17 cellular contexts compared by ENCODE assay signal in genomic region chr15:90364251-90364650, GRCh38. TPM values are rescaled to one million over a fixed set of nuclear protein-coding genes. Genes with fewer than 3 reads are reported as not detected.
A peak's percentile ranks its signal among the peaks of the same experiment; 100 is the strongest.
DNase-seq lines count a peak whose midpoint lies in the region; ATAC-seq and TF ChIP-seq lines count a peak whose summit lies in the region.
"Had no signal": no experiment of that assay in that cellular context is flagged by ENCODE, and none has a peak within 500 bp of the region (broad histone marks: within the 10 kb centered on the region; RNA-seq: fewer than 3 reads in every experiment).

No MANE protein-coding gene starts in this region.

- H3K4me3 ChIP-seq in retinal pigment epithelial cell (ENCODE audit: low read length) (no peak overlapping the region), A673 (ENCODE audit: low read depth, low read length, poor library complexity, severe bottlenecking) (no peak overlapping the region)
- H3K4me3 ChIP-seq: neural progenitor cell had no signal

- BruUV-seq in A673 (replicated peaks; lab: Mats Ljungman, UMichigan), result no TSS peak

- CTCF ChIA-PET in A673 (lab: Charles Lee), result no interaction called here

- DNase-seq in GM03348 (ENCODE audit: low spot score) (peak; percentile 65), RPMI7951 (ENCODE audit: low read depth) (peak; percentile 65), retinal pigment epithelial cell (ENCODE audit: low read depth) (peak; percentile 39), A673 (ENCODE audit: low spot score) (no peak), superior temporal gyrus (ENCODE audit: extremely low spot score) (no peak), NCI-H2227 treated with DMSO at 0.1 percent for 48 hours (lab: John Stamatoyannopoulos, UW) (no peak)
- DNase-seq: activated CD8-positive, alpha-beta memory T cell treated with anti-CD3 and anti-CD28 coated beads, Interleukin-2, amount 10 ng/mL, durations not matched to agents 7 days and 5 days; DMS53; left colon; NCI-H1092; NCI-H69; stimulated activated CD4-positive, alpha-beta T cell treated with anti-CD3 and anti-CD28 coated beads, Interleukin-15, amount 100 ng/mL, for 24 hours; T-cell had no signal

- no peak overlapping the region for H3K27ac ChIP-seq in A673 (ENCODE audit: low read depth, low read length, poor library complexity, severe bottlenecking)
- H3K27ac ChIP-seq: HL-60, neural progenitor cell had no signal

- ATAC-seq in esophagus mucosa, result peak; percentile 70
- ATAC-seq in GM21390 (IDR thresholded peaks at IDR 0.05; ENCODE audit: unreplicated experiment), result no peak
- ATAC-seq: activated CD8-positive, alpha-beta memory T cell treated with anti-CD3 and anti-CD28 coated beads, Interleukin-2, amount 10 ng/mL, durations not matched to agents 7 days and 5 days; left colon; T-cell had no signal

- no peaks in the 10 kb centered on the region for H3K9me3 ChIP-seq in A673 (ENCODE audit: low read depth, low read length, poor library complexity, severe bottlenecking)

- TF ChIP-seq CTCF in retinal pigment epithelial cell (conservative IDR thresholded peaks at IDR 0.05; ENCODE audit: low read depth, low read length), result no peak
- TF ChIP-seq CTCF in A673 (conservative IDR thresholded peaks at IDR 0.05; ENCODE audit: low read depth, low read length), result no peak

- POLR2A ChIA-PET in A673 (lab: Charles Lee; ENCODE audit: low non-redundant PET), result no interaction called here

- peaks cover 11% of the 10 kb centered on the region for H3K4me1 ChIP-seq in A673 (ENCODE audit: insufficient read depth, low read length, poor library complexity, severe bottlenecking)
- H3K4me1 ChIP-seq: neural progenitor cell had no signal

- intact Hi-C loops in A673 (cut with micrococcal nuclease; ENCODE audit: unreplicated experiment), result no loop called here

- no peaks in the 10 kb centered on the region for H3K27me3 ChIP-seq in A673 (replicated peaks; ENCODE audit: insufficient read depth, low read depth, low read length, poor library complexity)
- H3K27me3 ChIP-seq: neural progenitor cell had no signal

- no peaks in the 10 kb centered on the region for H3K36me3 ChIP-seq in A673 (ENCODE audit: insufficient read depth, low read length, poor library complexity, severe bottlenecking)
- H3K36me3 ChIP-seq: neural progenitor cell had no signal

RNA-seq across cellular contexts. Expression of gene ZNF774, which starts 12.2 kb away (rescaled TPM):
- total RNA-seq in RPMI7951 (2014; rRNA removed; shearing (Covaris generic)), result 2.9 and 3.7 TPM in 2 replicates
- 2.4 TPM for total RNA-seq in esophagus mucosa
- 1.5 and 5.4 TPM in 2 replicates for total RNA-seq in A673 (2021)

RNA-seq across cellular contexts. Expression of gene IQGAP1, which starts 23.8 kb away (rescaled TPM):
- total RNA-seq in RPMI7951 (2014; rRNA removed; shearing (Covaris generic)), result 234 and 273 TPM in 2 replicates
- total RNA-seq in esophagus mucosa (157 TPM), A673 (2021) (115 and 119 TPM in 2 replicates)

Comparison
In these comparisons a context has a peak if more than half of its experiments do, and no peak if none do; other contexts are left out.
1. DNase-seq: peak in GM03348 (single experiment), RPMI7951 (single experiment) and retinal pigment epithelial cell (single experiment); none in A673 (single experiment), superior temporal gyrus (single experiment) and NCI-H2227 treated with DMSO at 0.1 percent for 48 hours (single experiment).